In the genomic region with DNA sequence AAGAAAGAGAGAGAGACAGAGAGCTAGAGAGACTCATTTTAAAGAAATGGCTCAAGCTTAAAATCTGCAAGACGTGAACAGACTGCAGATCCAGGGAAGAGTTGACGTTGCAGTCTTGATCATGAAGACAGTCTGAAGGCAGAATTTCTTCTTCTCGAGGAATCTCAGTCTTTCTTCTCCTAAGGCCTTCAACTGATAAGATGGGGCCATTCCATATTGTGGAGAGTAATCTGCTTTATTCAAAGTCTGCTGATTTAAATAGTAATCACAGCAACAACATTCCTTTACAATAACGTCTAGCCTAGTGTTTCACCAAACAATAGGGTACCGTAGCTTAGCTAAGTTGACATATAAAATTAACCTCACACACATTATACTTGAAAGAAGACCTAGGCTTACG, we compare ENCODE assay signal across 35 cellular contexts.
DNase-seq lines count a peak whose midpoint lies in the region; ATAC-seq and TF ChIP-seq lines count a peak whose summit lies in the region.
"Had no signal": no experiment of that assay in that cellular context is flagged by ENCODE, and none has a peak within 500 bp of the region (broad histone marks: within the 10 kb centered on the region; RNA-seq: fewer than 3 reads in every experiment).

No MANE protein-coding gene starts in this region.

- no peak overlapping the region for H3K4me3 Mint-ChIP-seq in GM23338
- H3K4me3 Mint-ChIP-seq in endodermal cell: no peak overlapping the region
- H3K4me3 Mint-ChIP-seq in neural progenitor cell: no peak overlapping the region
- H3K4me3 Mint-ChIP-seq: B cell; CD14-positive monocyte; CD4-positive, alpha-beta memory T cell; CD4-positive, alpha-beta T cell; CD4-positive, CD25-positive, alpha-beta regulatory T cell; CD8-positive, alpha-beta memory T cell; CD8-positive, alpha-beta T cell had no signal

- no peak overlapping the region for H3K4ac ChIP-seq in mesendoderm (ENCODE audit: low read depth, low read length)

- H3K4me1 Mint-ChIP-seq in GM23338: no peaks in the 10 kb centered on the region; the same call in 2 of the 3 replicates
- peaks cover 7% of the 10 kb centered on the region for H3K4me1 Mint-ChIP-seq in endodermal cell
- H3K4me1 Mint-ChIP-seq in neural progenitor cell: no peaks in the 10 kb centered on the region
- H3K4me1 Mint-ChIP-seq: B cell; CD14-positive monocyte; CD4-positive, alpha-beta memory T cell; CD4-positive, CD25-positive, alpha-beta regulatory T cell; CD8-positive, alpha-beta memory T cell had no signal

- H3K27me3 ChIP-seq in GM23338 (ENCODE audit: insufficient read depth) (no peaks in the 10 kb centered on the region), endodermal cell (ENCODE audit: control insufficient read depth, insufficient read depth, low read length, poor library complexity, severe bottlenecking) (no peaks in the 10 kb centered on the region), mesendoderm (ENCODE audit: insufficient read depth, low read length, poor library complexity) (no peaks in the 10 kb centered on the region), neural progenitor cell (no peaks in the 10 kb centered on the region)
- H3K27me3 ChIP-seq: BE2C; BLaER1; BLaER1 treated with 17β-estradiol and CSF1 and Interleukin-3, amounts not matched to agents 10 nM and 100 nM had no signal

- H4K5ac ChIP-seq in mesendoderm (ENCODE audit: low read length): no peak overlapping the region

- TF ChIP-seq CTCF in GM23338 (conservative IDR thresholded peaks at IDR 0.05; ENCODE audit: low read depth in 2 of 2) (no peak), endodermal cell (conservative IDR thresholded peaks at IDR 0.05) (no peak), neural progenitor cell (IDR thresholded peaks at IDR 0.05) (no peak)

- H4K20me1 ChIP-seq in GM23338 (replicated peaks; ENCODE audit: insufficient read depth) (no peaks in the 10 kb centered on the region), neural progenitor cell (ENCODE audit: low read depth) (no peaks in the 10 kb centered on the region)
- H4K20me1 ChIP-seq: BLaER1; BLaER1 treated with 17β-estradiol and CSF1 and Interleukin-3, amounts not matched to agents 10 nM and 100 nM had no signal

- H2AK5ac ChIP-seq in mesendoderm (ENCODE audit: low read length): no peak overlapping the region

- H3K9ac ChIP-seq in endodermal cell (ENCODE audit: extremely low read depth, low read length, poor library complexity, severe bottlenecking) (no peak overlapping the region), mesendoderm (ENCODE audit: low read length) (no peak overlapping the region), neural progenitor cell (no peak overlapping the region)
- H3K9ac ChIP-seq: BLaER1; BLaER1 treated with 17β-estradiol and CSF1 and Interleukin-3, amounts not matched to agents 10 nM and 100 nM had no signal

- H3K27ac ChIP-seq in GM23338 (ENCODE audit: low read depth) (no peak overlapping the region), endodermal cell (ENCODE audit: low read depth, low read length) (no peak overlapping the region), mesendoderm (ENCODE audit: low read depth, low read length) (no peak overlapping the region), neural progenitor cell (no peak overlapping the region)
- H3K27ac ChIP-seq: 22Rv1; A549; BLaER1; BLaER1 treated with 17β-estradiol and CSF1 and Interleukin-3, amounts not matched to agents 10 nM and 100 nM; C4-2B had no signal

- no peak overlapping the region for H4K8ac ChIP-seq in mesendoderm (ENCODE audit: low read depth, low read length)

- H3K36me3 Mint-ChIP-seq in GM23338 (ENCODE audit: low read depth) (no peaks in the 10 kb centered on the region), endodermal cell (ENCODE audit: low read depth) (no peaks in the 10 kb centered on the region), neural progenitor cell (no peaks in the 10 kb centered on the region)
- H3K36me3 Mint-ChIP-seq: CD14-positive monocyte; CD4-positive, alpha-beta memory T cell; CD4-positive, CD25-positive, alpha-beta regulatory T cell; CD8-positive, alpha-beta memory T cell; CD8-positive, alpha-beta T cell had no signal

- no peak overlapping the region for H2BK5ac ChIP-seq in mesendoderm (ENCODE audit: low read length)

- WGBS in endodermal cell (ENCODE audit: insufficient coverage in 1 of 2, insufficient read length in 1 of 2), 2 experiments: 73 to 78% methylated on average over 5 to 6 of the region's 6 CpGs
- WGBS in mesendoderm (ENCODE audit: extremely low coverage, insufficient coverage, low lambda C conversion rate): no CpG with 5 or more reads among the region's 6 CpGs

- no peak for DNase-seq in GM23338 (ENCODE audit: low spot score)
- no peak for DNase-seq in endodermal cell
- DNase-seq in mesendoderm: peak; percentile 70
- no peak for DNase-seq in neural progenitor cell (ENCODE audit: low spot score)
- no peak for DNase-seq in activated CD4-positive, CD25-positive, alpha-beta regulatory T cell (lab: John Stamatoyannopoulos, UW)
- DNase-seq in AG20443 (ENCODE audit: low spot score): no peak
- DNase-seq in HT-29 (ENCODE audit: low spot score): no peak
- DNase-seq in activated CD8-positive, alpha-beta memory T cell treated with anti-CD3 and anti-CD28 coated beads, Interleukin-2, amount 50 U/mL, for 48 hours: no peak
- DNase-seq: 8988T; ACHN; AML-193; BE2C; C1 segment of cervical spinal cord; Caco-2; Calu3; CD4-positive, alpha-beta memory T cell; CD4-positive, alpha-beta T cell; CD4-positive, CD25-positive, alpha-beta regulatory T cell; CD8-positive, alpha-beta memory T cell; CD8-positive, alpha-beta T cell; COR-L47; DMS 273 treated with DMSO at 0.1 percent for 48 hours; DMS153; DMS53; DMS79; DMS79 treated with DMSO at 0.1 percent for 48 hours; DND-41; EL had no signal

- H3K27ac Mint-ChIP-seq in GM23338 (no peak overlapping the region), endodermal cell (no peak overlapping the region), neural progenitor cell (peak overlapping the region; percentile 33)
- H3K27ac Mint-ChIP-seq: B cell; CD14-positive monocyte; CD4-positive, alpha-beta memory T cell; CD4-positive, alpha-beta T cell; CD4-positive, CD25-positive, alpha-beta regulatory T cell; CD8-positive, alpha-beta memory T cell; CD8-positive, alpha-beta T cell had no signal

- H3K4me3 ChIP-seq in GM23338 (no peak overlapping the region), endodermal cell (ENCODE audit: low read length) (peak overlapping the region; percentile 33), mesendoderm (ENCODE audit: low read length) (no peak overlapping the region), neural progenitor cell (no peak overlapping the region)
- H3K4me3 ChIP-seq: A549; BLaER1; BLaER1 treated with 17β-estradiol and CSF1 and Interleukin-3, amounts not matched to agents 10 nM and 100 nM had no signal

- H3F3A ChIP-seq in GM23338 (replicated peaks; ENCODE audit: low read depth) (no peaks in the 10 kb centered on the region), neural progenitor cell (ENCODE audit: low read depth) (no peaks in the 10 kb centered on the region)

- H3K23ac ChIP-seq in mesendoderm (ENCODE audit: low read length): no peak overlapping the region

- no peaks in the 10 kb centered on the region for H3K9me2 ChIP-seq in GM23338 (ENCODE audit: insufficient read depth)

- H3K36me3 ChIP-seq in GM23338 (ENCODE audit: insufficient read depth): no peaks in the 10 kb centered on the region
- no peaks in the 10 kb centered on the region for H3K36me3 ChIP-seq in endodermal cell (ENCODE audit: control insufficient read depth, insufficient read depth, low read length)
- H3K36me3 ChIP-seq in mesendoderm (ENCODE audit: control insufficient read depth, insufficient read depth, low read length): no peaks in the 10 kb centered on the region
- no peaks in the 10 kb centered on the region for H3K36me3 ChIP-seq in neural progenitor cell
- H3K36me3 ChIP-seq: BE2C; BLaER1; BLaER1 treated with 17β-estradiol and CSF1 and Interleukin-3, amounts not matched to agents 10 nM and 100 nM had no signal

- no peak overlapping the region for H3K56ac ChIP-seq in mesendoderm (ENCODE audit: low read length)

- ATAC-seq in GM23338: no peak
- ATAC-seq: A549; CD8-positive, alpha-beta T cell had no signal

- H2AFZ ChIP-seq in GM23338: peak overlapping the region; percentile 49; the same call in 1 of the 2 replicates
- no peak overlapping the region for H2AFZ ChIP-seq in neural progenitor cell (replicated peaks)

- H3K4me1 ChIP-seq in GM23338 (ENCODE audit: insufficient read depth) (no peaks in the 10 kb centered on the region), endodermal cell (ENCODE audit: control insufficient read depth, insufficient read depth, low read length) (peaks cover 4% of the 10 kb centered on the region), mesendoderm (ENCODE audit: control insufficient read depth, low read depth, low read length) (no peaks in the 10 kb centered on the region), neural progenitor cell (no peaks in the 10 kb centered on the region)
- H3K4me1 ChIP-seq: A549; BE2C; BLaER1; BLaER1 treated with 17β-estradiol and CSF1 and Interleukin-3, amounts not matched to agents 10 nM and 100 nM; Caco-2 had no signal

- H3K9me3 Mint-ChIP-seq in GM23338 (0 out of 3 replicates have a peak, but pooled peaks cover 7% of the 10 kb centered on the region), endodermal cell (peaks cover 5% of the 10 kb centered on the region), neural progenitor cell (peaks cover 4% of the 10 kb centered on the region)
- H3K9me3 Mint-ChIP-seq: CD8-positive, alpha-beta T cell had no signal

- no peak overlapping the region for H3K4me2 ChIP-seq in GM23338
- no peak overlapping the region for H3K4me2 ChIP-seq in mesendoderm (ENCODE audit: low read length)
- H3K4me2 ChIP-seq in neural progenitor cell: no peak overlapping the region
- H3K4me2 ChIP-seq: A549; BLaER1; BLaER1 treated with 17β-estradiol and CSF1 and Interleukin-3, amounts not matched to agents 10 nM and 100 nM had no signal

- H3K79me2 ChIP-seq in GM23338 (replicated peaks; ENCODE audit: insufficient read depth) (no peaks in the 10 kb centered on the region), mesendoderm (ENCODE audit: control insufficient read depth, insufficient read depth, low read length) (no peaks in the 10 kb centered on the region), neural progenitor cell (ENCODE audit: low read depth) (no peaks in the 10 kb centered on the region)

- H3K27me3 Mint-ChIP-seq in GM23338 (ENCODE audit: insufficient read depth, low read depth, poor library complexity) (no peaks in the 10 kb centered on the region), endodermal cell (ENCODE audit: insufficient read depth) (no peaks in the 10 kb centered on the region), neural progenitor cell (ENCODE audit: insufficient read depth, low read depth) (no peaks in the 10 kb centered on the region)
- H3K27me3 Mint-ChIP-seq: B cell; CD4-positive, alpha-beta memory T cell; CD4-positive, alpha-beta T cell; CD4-positive, CD25-positive, alpha-beta regulatory T cell; CD8-positive, alpha-beta memory T cell had no signal

- no peaks in the 10 kb centered on the region for H3K79me1 ChIP-seq in mesendoderm (ENCODE audit: low read length)

- H2BK15ac ChIP-seq in mesendoderm (replicated peaks; ENCODE audit: low read depth): no peak overlapping the region

- H3K18ac ChIP-seq in mesendoderm (ENCODE audit: low read length): no peak overlapping the region

- peaks cover 7% of the 10 kb centered on the region for H3K9me3 ChIP-seq in endodermal cell (ENCODE audit: control insufficient read depth, low read length)
- H3K9me3 ChIP-seq in neural progenitor cell (ENCODE audit: low read depth): no peaks in the 10 kb centered on the region
- H3K9me3 ChIP-seq: A549; BE2C; BLaER1; BLaER1 treated with 17β-estradiol and CSF1 and Interleukin-3, amounts not matched to agents 10 nM and 100 nM; Caco-2 had no signal

- no peak overlapping the region for H2BK120ac ChIP-seq in mesendoderm (ENCODE audit: low read depth, low read length)
